Comparison of ENCODE assay signal across 28 cellular contexts in genomic region chr4:81237791-81238190, GRCh38. TPM values are rescaled to one million over a fixed set of nuclear protein-coding genes. Genes with fewer than 3 reads are reported as not detected.
"Had no signal": no experiment of that assay in that cellular context is flagged by ENCODE, and none has a peak within 500 bp of the region (broad histone marks: within the 10 kb centered on the region; RNA-seq: fewer than 3 reads in every experiment).

No MANE protein-coding gene starts in this region.

- H3K27ac ChIP-seq: gastroesophageal sphincter, ovary, prostate gland, uterus had no signal

- ATAC-seq: activated naive CD4-positive, alpha-beta T cell treated with anti-CD3 and anti-CD28 coated beads, Interleukin-2, amount 50 U/mL, for 72 hours; activated T-cell treated with anti-CD3 and anti-CD28 coated beads, Interleukin-2, amount 50 U/mL, for 72 hours; gastroesophageal sphincter; left colon; stimulated activated memory B cell treated with anti-CD40 and anti-IgM and Interleukin-4, amounts not matched to agents 10 μg/mL and 1 μg/mL and 100 μg/mL, for 72 hours; stimulated activated naive CD8-positive, alpha-beta T cell treated with anti-CD3 and anti-CD28 coated beads, Interleukin-15, amount 100 ng/mL, for 72 hours had no signal

- H3K4me1 Mint-ChIP-seq: mesothelial cell of epicardium; stimulated activated memory B cell treated with anti-CD40 and anti-IgM and Interleukin-4, amounts not matched to agents 10 μg/mL and 1 μg/mL and 100 μg/mL, for 72 hours; stimulated activated naive CD8-positive, alpha-beta T cell treated with anti-CD3 and anti-CD28 coated beads, Interleukin-15, amount 100 ng/mL, for 72 hours had no signal

- H3K36me3 ChIP-seq: gastroesophageal sphincter, ovary, prostate gland, uterus had no signal

- DNase-seq: activated CD4-positive, alpha-beta T cell treated with anti-CD3 and anti-CD28 coated beads for 4 hours; activated CD4-positive, alpha-beta T cell treated with anti-CD3 and anti-CD28 coated beads, Interleukin-2, amount 50 U/mL, for 4 hours; activated naive CD4-positive, alpha-beta T cell; activated T-cell treated with anti-CD3 and anti-CD28 coated beads for 4 hours; activated T-cell treated with anti-CD3 and anti-CD28 coated beads, Interleukin-2, amount 50 U/mL, for 72 hours; dermis blood vessel endothelial cell; effector CD8-positive, alpha-beta T cell; erythroblast; head of caudate nucleus; hippocampal formation; left colon; naive B cell; ovary; retina; stimulated activated CD4-positive, alpha-beta T cell treated with anti-CD3 and anti-CD28 coated beads, Interleukin-1b, Interleukin-23, amount 100 ng/mL, for 48 hours; stimulated activated CD4-positive, alpha-beta T cell treated with anti-CD3 and anti-CD28 coated beads, Interleukin-4, amount 100 ng/mL, for 4 hours; stimulated activated CD8-positive, alpha-beta memory T cell treated with anti-CD3 and anti-CD28 coated beads, Interleukin-4, amount 100 ng/mL, for 48 hours; stimulated activated naive CD8-positive, alpha-beta T cell treated with anti-CD3 and anti-CD28 coated beads, Interleukin-15, amount 100 ng/mL, for 72 hours; substantia nigra; uterus had no signal

- H3K9me3 Mint-ChIP-seq: activated naive CD4-positive, alpha-beta T cell treated with anti-CD3 and anti-CD28 coated beads, Interleukin-2, amount 50 U/mL, for 72 hours; activated T-cell treated with anti-CD3 and anti-CD28 coated beads, Interleukin-2, amount 50 U/mL, for 72 hours; stimulated activated memory B cell treated with anti-CD40 and anti-IgM and Interleukin-4, amounts not matched to agents 10 μg/mL and 1 μg/mL and 100 μg/mL, for 72 hours; stimulated activated naive CD8-positive, alpha-beta T cell treated with anti-CD3 and anti-CD28 coated beads, Interleukin-15, amount 100 ng/mL, for 72 hours; T-helper 2 cell treated with Interferon-gamma antibody and Interleukin-4, amounts not matched to agents 5 μg/mL and 100 μg/mL, for 36 hours; type B pancreatic cell had no signal

- H3K27me3 ChIP-seq: gastroesophageal sphincter, ovary, uterus had no signal

- H3K4me3 Mint-ChIP-seq: activated T-cell treated with anti-CD3 and anti-CD28 coated beads, Interleukin-2, amount 50 U/mL, for 72 hours; mesothelial cell of epicardium; naive B cell; stimulated activated memory B cell treated with anti-CD40 and anti-IgM and Interleukin-4, amounts not matched to agents 10 μg/mL and 1 μg/mL and 100 μg/mL, for 72 hours; stimulated activated naive CD8-positive, alpha-beta T cell treated with anti-CD3 and anti-CD28 coated beads, Interleukin-15, amount 100 ng/mL, for 72 hours; T-helper 2 cell treated with Interferon-gamma antibody and Interleukin-4, amounts not matched to agents 5 μg/mL and 100 μg/mL, for 36 hours; type B pancreatic cell had no signal

- H3K27ac Mint-ChIP-seq: activated naive CD4-positive, alpha-beta T cell treated with anti-CD3 and anti-CD28 coated beads, Interleukin-2, amount 50 U/mL, for 72 hours; activated T-cell treated with anti-CD3 and anti-CD28 coated beads, Interleukin-2, amount 50 U/mL, for 72 hours; mesothelial cell of epicardium; stimulated activated memory B cell treated with anti-CD40 and anti-IgM and Interleukin-4, amounts not matched to agents 10 μg/mL and 1 μg/mL and 100 μg/mL, for 72 hours; stimulated activated naive CD8-positive, alpha-beta T cell treated with anti-CD3 and anti-CD28 coated beads, Interleukin-15, amount 100 ng/mL, for 72 hours; T-helper 2 cell treated with Interferon-gamma antibody and Interleukin-4, amounts not matched to agents 5 μg/mL and 100 μg/mL, for 36 hours; type B pancreatic cell had no signal

- H3K36me3 Mint-ChIP-seq: activated naive CD4-positive, alpha-beta T cell treated with anti-CD3 and anti-CD28 coated beads, Interleukin-2, amount 50 U/mL, for 72 hours; mesothelial cell of epicardium; naive B cell; stimulated activated memory B cell treated with anti-CD40 and anti-IgM and Interleukin-4, amounts not matched to agents 10 μg/mL and 1 μg/mL and 100 μg/mL, for 72 hours; type B pancreatic cell had no signal

- H3K4me2 ChIP-seq: smooth muscle cell had no signal

- H3K4me3 ChIP-seq: gastroesophageal sphincter, ovary, prostate gland, smooth muscle cell, uterus had no signal

- H3K4me1 ChIP-seq: gastroesophageal sphincter, prostate gland, uterus had no signal

- H3K9me3 ChIP-seq: gastroesophageal sphincter, ovary, prostate gland, uterus had no signal

RNA-seq across cellular contexts. Expression of gene PRKG2, which starts 22.8 kb away (rescaled TPM):
- polyA plus RNA-seq: smooth muscle cell had no signal
